In the genomic region with DNA sequence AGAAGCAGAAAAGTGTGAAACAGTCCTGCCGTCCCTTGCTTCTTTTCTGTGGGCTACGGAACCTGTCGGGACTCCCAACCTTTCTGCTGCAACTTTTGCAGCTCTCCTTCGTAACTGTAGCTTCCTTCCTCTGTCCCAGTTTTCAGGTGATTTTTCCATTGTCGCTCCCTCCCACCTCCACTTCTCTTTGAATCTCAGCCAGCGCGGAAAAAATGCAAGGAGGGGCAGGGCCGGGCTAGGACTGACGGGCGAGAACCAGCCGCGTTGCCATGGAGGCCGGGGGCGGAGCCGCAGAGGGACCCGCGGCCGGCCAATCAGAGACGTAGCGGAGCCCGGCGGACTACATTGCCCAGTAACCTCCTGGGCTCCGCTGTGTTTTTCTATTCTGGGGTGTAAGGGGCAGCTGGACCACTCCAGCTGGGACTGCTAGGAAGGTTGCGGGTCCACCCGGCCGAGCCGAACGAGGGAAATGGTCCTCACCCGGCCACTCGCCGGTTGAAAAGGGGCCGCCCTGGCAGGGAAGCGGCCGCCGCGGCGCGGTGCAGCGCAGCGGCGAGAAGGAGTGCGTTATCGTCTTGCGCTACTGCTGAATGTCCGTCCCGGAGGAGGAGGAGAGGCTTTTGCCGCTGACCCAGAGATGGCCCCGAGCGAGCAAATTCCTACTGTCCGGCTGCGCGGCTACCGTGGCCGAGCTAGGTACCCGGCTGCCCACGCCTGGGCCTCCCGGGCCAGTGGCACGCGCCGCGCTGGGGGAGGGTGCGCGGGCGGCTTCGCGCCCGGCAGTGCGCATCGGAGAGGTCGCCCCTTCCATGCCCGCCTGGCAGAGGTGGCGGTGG, we compare ENCODE assay signal across 8 cellular contexts. TPM values are rescaled to one million over a fixed set of nuclear protein-coding genes. Genes with fewer than 3 reads are reported as not detected.
DNase-seq lines count a peak whose midpoint lies in the region; ATAC-seq and TF ChIP-seq lines count a peak whose summit lies in the region.

A gene with protein sequence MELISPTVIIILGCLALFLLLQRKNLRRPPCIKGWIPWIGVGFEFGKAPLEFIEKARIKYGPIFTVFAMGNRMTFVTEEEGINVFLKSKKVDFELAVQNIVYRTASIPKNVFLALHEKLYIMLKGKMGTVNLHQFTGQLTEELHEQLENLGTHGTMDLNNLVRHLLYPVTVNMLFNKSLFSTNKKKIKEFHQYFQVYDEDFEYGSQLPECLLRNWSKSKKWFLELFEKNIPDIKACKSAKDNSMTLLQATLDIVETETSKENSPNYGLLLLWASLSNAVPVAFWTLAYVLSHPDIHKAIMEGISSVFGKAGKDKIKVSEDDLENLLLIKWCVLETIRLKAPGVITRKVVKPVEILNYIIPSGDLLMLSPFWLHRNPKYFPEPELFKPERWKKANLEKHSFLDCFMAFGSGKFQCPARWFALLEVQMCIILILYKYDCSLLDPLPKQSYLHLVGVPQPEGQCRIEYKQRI (minus strand): TSS at position 216 of the 836 bp plus-strand sequence. CDS start 236 bp downstream, outside the sequence.
A gene with protein sequence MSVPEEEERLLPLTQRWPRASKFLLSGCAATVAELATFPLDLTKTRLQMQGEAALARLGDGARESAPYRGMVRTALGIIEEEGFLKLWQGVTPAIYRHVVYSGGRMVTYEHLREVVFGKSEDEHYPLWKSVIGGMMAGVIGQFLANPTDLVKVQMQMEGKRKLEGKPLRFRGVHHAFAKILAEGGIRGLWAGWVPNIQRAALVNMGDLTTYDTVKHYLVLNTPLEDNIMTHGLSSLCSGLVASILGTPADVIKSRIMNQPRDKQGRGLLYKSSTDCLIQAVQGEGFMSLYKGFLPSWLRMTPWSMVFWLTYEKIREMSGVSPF (plus strand): TSS at position 373 of the 836 bp plus-strand sequence. CDS start 218 bp downstream, at position 591.

- POLR2A ChIA-PET in activated naive CD8-positive, alpha-beta T cell treated with anti-CD3 and anti-CD28 coated beads, Interleukin-2, amount 10 ng/mL, durations not matched to agents 7 days and 5 days (lab: Charles Lee) = no interaction called here

- peaks cover 15% of the 10 kb centered on the region for H3K4me1 Mint-ChIP-seq in HFFc6 (ENCODE audit: low read depth)
- H3K4me1 Mint-ChIP-seq in activated naive CD8-positive, alpha-beta T cell treated with anti-CD3 and anti-CD28 coated beads, Interleukin-2, amount 10 ng/mL, durations not matched to agents 7 days and 5 days = peaks cover 14% of the 10 kb centered on the region

- in situ Hi-C loops in G401 (cut with HindIII; ENCODE audit: low sequenced_read_pairs) = no loop called here

- peak; percentile 99 for ATAC-seq in activated naive CD8-positive, alpha-beta T cell treated with anti-CD3 and anti-CD28 coated beads, Interleukin-2, amount 10 ng/mL, durations not matched to agents 7 days and 5 days (ENCODE audit: low read depth)
- peak; percentile 99 for ATAC-seq in omental fat pad (ENCODE audit: low FRiP score)

- H3K27ac ChIP-seq in temporal lobe (ENCODE audit: low read depth, low read length) = peak within 1 kb of the TSS; percentile 91

- peak within 1 kb of the TSS; percentile 89 for H3K4me3 Mint-ChIP-seq in HFFc6
- H3K4me3 Mint-ChIP-seq in activated naive CD8-positive, alpha-beta T cell treated with anti-CD3 and anti-CD28 coated beads, Interleukin-2, amount 10 ng/mL, durations not matched to agents 7 days and 5 days = peak within 1 kb of the TSS; percentile 90

- DNase-seq in G401 (ENCODE audit: low spot score) (peak; percentile 99), HFFc6 (peak; percentile 57), NCI-H1048 (lab: John Stamatoyannopoulos, UW) (peak; percentile 94), SKM-1 treated with dmso at 0.1 percent for 144 hours (lab: John Stamatoyannopoulos, UW; ENCODE audit: unreplicated experiment) (peak; percentile 85), head of caudate nucleus (peak; percentile 93 to 99 (median 98)), omental fat pad (ENCODE audit: low spot score) (peak; percentile 86)
- peak; percentile 86 for DNase-seq in activated naive CD8-positive, alpha-beta T cell treated with anti-CD3 and anti-CD28 coated beads, Interleukin-2, amount 10 ng/mL, durations not matched to agents 7 days and 5 days

- intact Hi-C loops in head of caudate nucleus (cut with DNase I) = no loop called here

- no peak within 1 kb of the TSS for H3K27ac Mint-ChIP-seq in HFFc6
- H3K27ac Mint-ChIP-seq in activated naive CD8-positive, alpha-beta T cell treated with anti-CD3 and anti-CD28 coated beads, Interleukin-2, amount 10 ng/mL, durations not matched to agents 7 days and 5 days = no peak within 1 kb of the TSS

- TF ChIP-seq CTCF in HFFc6 (IDR thresholded peaks at IDR 0.05) (no peak), omental fat pad (IDR thresholded peaks at IDR 0.05) (no peak)

- H3K36me3 Mint-ChIP-seq in HFFc6 (ENCODE audit: low read depth) = no peaks in the 10 kb centered on the region
- no peaks in the 10 kb centered on the region for H3K36me3 Mint-ChIP-seq in activated naive CD8-positive, alpha-beta T cell treated with anti-CD3 and anti-CD28 coated beads, Interleukin-2, amount 10 ng/mL, durations not matched to agents 7 days and 5 days

- peaks cover 4% of the 10 kb centered on the region for H3K27me3 Mint-ChIP-seq in HFFc6 (ENCODE audit: insufficient read depth)
- peaks cover 48% of the 10 kb centered on the region for H3K27me3 Mint-ChIP-seq in activated naive CD8-positive, alpha-beta T cell treated with anti-CD3 and anti-CD28 coated beads, Interleukin-2, amount 10 ng/mL, durations not matched to agents 7 days and 5 days

- no peaks in the 10 kb centered on the region for H3K9me3 Mint-ChIP-seq in HFFc6
- H3K9me3 Mint-ChIP-seq in activated naive CD8-positive, alpha-beta T cell treated with anti-CD3 and anti-CD28 coated beads, Interleukin-2, amount 10 ng/mL, durations not matched to agents 7 days and 5 days = no peaks in the 10 kb centered on the region

RNA-seq across cellular contexts. Expression of the first gene that starts in this region (rescaled TPM):
- total RNA-seq in G401 (2014; rRNA removed; shearing (Covaris generic)) = not detected in 2 replicates
- total RNA-seq in HFFc6 (2021; fragmentation: NEBNext Ultra II Directional; extraction: Animal tissue kit (Norgen Biotek cat#: 25700)) = not detected
- total RNA-seq in activated naive CD8-positive, alpha-beta T cell treated with anti-CD3 and anti-CD28 coated beads, Interleukin-2, amount 10 ng/mL, durations not matched to agents 7 days and 5 days = not detected
- total RNA-seq in omental fat pad = 10 to 100 TPM in 1 of 4 donors, 1 to 10 TPM in 3; 2.8 to 13.1 (median 5.4) TPM
- total RNA-seq in temporal lobe = 3.0 TPM

RNA-seq across cellular contexts. Expression of the second gene that starts in this region (rescaled TPM):
- not detected in 2 replicates for total RNA-seq in G401 (2014; rRNA removed; shearing (Covaris generic))
- under 1 TPM in 4 of 6 experiments, not detected in 2; 0.07 to 0.57 (median 0.39) TPM for total RNA-seq in HFFc6 (2021; fragmentation: NEBNext Ultra II Directional; extraction: Animal tissue kit (Norgen Biotek cat#: 25700))
- under 1 TPM; 0.64 to 0.88 TPM for total RNA-seq in activated naive CD8-positive, alpha-beta T cell treated with anti-CD3 and anti-CD28 coated beads, Interleukin-2, amount 10 ng/mL, durations not matched to agents 7 days and 5 days
- 10 to 100 TPM; 10.1 to 39.6 (median 27.9) TPM for total RNA-seq in omental fat pad
- 26.1 TPM for total RNA-seq in temporal lobe

Comparison
In these comparisons a context has a peak if more than half of its experiments do, and no peak if none do; other contexts are left out.
1. Peak in every context shown above with its lines: DNase-seq, ATAC-seq and H3K27ac ChIP-seq.
2. RNA of the second gene that starts in this region (total RNA-seq): 10.1 to 39.6 TPM in omental fat pad and 26.1 TPM in temporal lobe (single experiment); 0.64 to 0.88 TPM in activated naive CD8-positive, alpha-beta T cell treated with anti-CD3 and anti-CD28 coated beads, Interleukin-2, amount 10 ng/mL, durations not matched to agents 7 days and 5 days, 0.07 to 0.57 TPM in HFFc6 and not detected in G401; every median in the first group is over 4 times any median in the second.
3. Peak in DNase-seq in G401; RNA of the genes that start here not detected or under 1 TPM.
4. Peak in DNase-seq in HFFc6; RNA of the genes that start here not detected or under 1 TPM.
5. Peak in DNase-seq and ATAC-seq in activated naive CD8-positive, alpha-beta T cell treated with anti-CD3 and anti-CD28 coated beads, Interleukin-2, amount 10 ng/mL, durations not matched to agents 7 days and 5 days; RNA of the genes that start here not detected or under 1 TPM.